23 cellular contexts compared by ENCODE assay signal in genomic region chr18:58476521-58477210, GRCh38.
DNase-seq lines count a peak whose midpoint lies in the region; ATAC-seq and TF ChIP-seq lines count a peak whose summit lies in the region.
"Had no signal": no experiment of that assay in that cellular context is flagged by ENCODE, and none has a peak within 500 bp of the region (broad histone marks: within the 10 kb centered on the region; RNA-seq: fewer than 3 reads in every experiment).

No MANE protein-coding gene starts in this region.

- BruUV-seq in OCI-LY7 (replicated peaks; lab: Mats Ljungman, UMichigan), result no TSS peak

- no peak for ATAC-seq in GM18519 (IDR thresholded peaks at IDR 0.05; ENCODE audit: low FRiP score, unreplicated experiment)
- ATAC-seq: mucosa of descending colon; stimulated activated naive CD8-positive, alpha-beta T cell treated with anti-CD3 and anti-CD28 coated beads, Interleukin-15, Interleukin-2, amounts not matched to agents 100 U/mL and 50 U/mL, for 24 hours had no signal

- POLR2A ChIA-PET in OCI-LY7 (lab: Charles Lee), result no interaction called here

- intact Hi-C loops in OCI-LY7 (cut with micrococcal nuclease; ENCODE audit: unreplicated experiment), result no loop called here

- CTCF ChIA-PET in OCI-LY7 (lab: Charles Lee; ENCODE audit: unreplicated experiment), result no interaction called here

- no peaks in the 10 kb centered on the region for H3K36me3 ChIP-seq in BLaER1 treated with 17β-estradiol and CSF1 and Interleukin-3, amounts not matched to agents 10 nM and 100 nM
- no peaks in the 10 kb centered on the region for H3K36me3 ChIP-seq in OCI-LY7 (ENCODE audit: insufficient read depth, low read length)
- H3K36me3 ChIP-seq: colonic mucosa, neutrophil, SJSA1, thyroid gland had no signal

- no peak overlapping the region for H3K4me3 ChIP-seq in BLaER1 treated with 17β-estradiol and CSF1 and Interleukin-3, amounts not matched to agents 10 nM and 100 nM
- H3K4me3 ChIP-seq in epithelial cell of esophagus (ENCODE audit: low read length) (no peak overlapping the region), OCI-LY7 (ENCODE audit: low read depth, low read length, poor library complexity, severe bottlenecking) (no peak overlapping the region)
- H3K4me3 ChIP-seq: colonic mucosa, mucosa of descending colon, SJSA1, thyroid gland had no signal

- no peak overlapping the region for H2AFZ ChIP-seq in OCI-LY7 (ENCODE audit: low read length)

- no peaks in the 10 kb centered on the region for H3K9me2 ChIP-seq in OCI-LY7 (ENCODE audit: insufficient read depth, low read length)

- H3K4me1 ChIP-seq in BLaER1 treated with 17β-estradiol and CSF1 and Interleukin-3, amounts not matched to agents 10 nM and 100 nM, result peaks cover 0 to 19% (median 15%) of the 10 kb centered on the region in 10 experiments; a peak in 13 of 20 replicates
- H3K4me1 ChIP-seq in OCI-LY7 (ENCODE audit: insufficient read depth, low read length, poor library complexity, severe bottlenecking), result no peaks in the 10 kb centered on the region
- H3K4me1 ChIP-seq: colonic mucosa, thyroid gland had no signal

- DNase-seq in NCI-H1694 (lab: John Stamatoyannopoulos, UW) (peak; percentile 52), epithelial cell of esophagus (ENCODE audit: low read depth) (peak; percentile 42), myocyte (ENCODE audit: low read depth) (peak; percentile 30), glomerular visceral epithelial cell (ENCODE audit: extremely low spot score) (no peak), OCI-LY7 (ENCODE audit: low spot score) (no peak), H4 (ENCODE audit: low spot score) (no peak)
- DNase-seq: activated CD4-positive, alpha-beta T cell treated with anti-CD3 and anti-CD28 coated beads, Interleukin-2, amount 50 U/mL, for 1 hour; activated naive CD8-positive, alpha-beta T cell treated with anti-CD3 and anti-CD28 coated beads, Interleukin-2, amount 10 ng/mL, durations not matched to agents 7 days and 5 days; CD8-positive, alpha-beta memory T cell; colonic mucosa; DND-41; mucosa of descending colon; MV-4-11; NCI-H187 treated with DMSO at 0.1 percent for 48 hours; NCI-H345; stimulated activated CD4-positive, alpha-beta T cell treated with anti-CD3 and anti-CD28 coated beads, Interleukin-4, amount 100 ng/mL, for 24 hours; stimulated activated naive CD8-positive, alpha-beta T cell treated with anti-CD3 and anti-CD28 coated beads, Interleukin-15, Interleukin-2, amounts not matched to agents 100 U/mL and 50 U/mL, for 24 hours; thyroid gland had no signal

- H3K4me2 ChIP-seq in BLaER1 treated with 17β-estradiol and CSF1 and Interleukin-3, amounts not matched to agents 10 nM and 100 nM, result peak overlapping the region in 7 of 11 experiments; percentile 7 to 66 (median 51); a peak in 12 of 22 replicates
- H3K4me2 ChIP-seq in OCI-LY7 (ENCODE audit: low read length), result no peak overlapping the region
- H3K4me2 ChIP-seq: KMS-11 had no signal

- no peak overlapping the region for H3K9ac ChIP-seq in BLaER1 treated with 17β-estradiol and CSF1 and Interleukin-3, amounts not matched to agents 10 nM and 100 nM
- H3K9ac ChIP-seq: KMS-11 had no signal

- no peaks in the 10 kb centered on the region for H3K9me3 ChIP-seq in BLaER1 treated with 17β-estradiol and CSF1 and Interleukin-3, amounts not matched to agents 10 nM and 100 nM (replicated peaks in 1 of 11)
- no peaks in the 10 kb centered on the region for H3K9me3 ChIP-seq in OCI-LY7 (ENCODE audit: low read length)
- H3K9me3 ChIP-seq: colonic mucosa, mucosa of descending colon, neutrophil, SJSA1, thyroid gland had no signal

- no peak overlapping the region for H3K27ac ChIP-seq in BLaER1 treated with 17β-estradiol and CSF1 and Interleukin-3, amounts not matched to agents 10 nM and 100 nM
- no peak overlapping the region for H3K27ac ChIP-seq in OCI-LY7 (ENCODE audit: low read depth, low read length, poor library complexity, severe bottlenecking)
- H3K27ac ChIP-seq: colonic mucosa, KMS-11, neutrophil, SJSA1, thyroid gland had no signal

- H4K20me1 ChIP-seq in BLaER1 treated with 17β-estradiol and CSF1 and Interleukin-3, amounts not matched to agents 10 nM and 100 nM, result no peaks in the 10 kb centered on the region
- no peaks in the 10 kb centered on the region for H4K20me1 ChIP-seq in OCI-LY7 (ENCODE audit: insufficient read depth, low read length)

- no peaks in the 10 kb centered on the region for H3K27me3 ChIP-seq in BLaER1 treated with 17β-estradiol and CSF1 and Interleukin-3, amounts not matched to agents 10 nM and 100 nM
- H3K27me3 ChIP-seq: colonic mucosa, neutrophil, SJSA1, thyroid gland had no signal

- TF ChIP-seq CTCF in epithelial cell of esophagus (IDR thresholded peaks at IDR 0.05; ENCODE audit: insufficient read depth, low read depth, low read length, missing control alignments) (no peak), OCI-LY7 (conservative IDR thresholded peaks at IDR 0.05; ENCODE audit: low read length) (no peak)

- no peaks in the 10 kb centered on the region for H3K79me2 ChIP-seq in OCI-LY7 (ENCODE audit: insufficient read depth, low read depth, low read length)

Comparison
In these comparisons a context has a peak if more than half of its experiments do, and no peak if none do; other contexts are left out.
1. DNase-seq: peak in NCI-H1694 (single experiment), epithelial cell of esophagus (single experiment) and myocyte (single experiment); none in glomerular visceral epithelial cell (single experiment), OCI-LY7 (single experiment) and H4 (single experiment).